9 cellular contexts compared by ENCODE assay signal in genomic region chr17:8746501-8747236, GRCh38. TPM values are rescaled to one million over a fixed set of nuclear protein-coding genes. Genes with fewer than 3 reads are reported as not detected.
A peak's percentile ranks its signal among the peaks of the same experiment; 100 is the strongest.
DNase-seq lines count a peak whose midpoint lies in the region; ATAC-seq and TF ChIP-seq lines count a peak whose summit lies in the region.
"Had no signal": no experiment of that assay in that cellular context is flagged by ENCODE, and none has a peak within 500 bp of the region (broad histone marks: within the 10 kb centered on the region; RNA-seq: fewer than 3 reads in every experiment).

No MANE protein-coding gene starts in this region.

- DNase-seq in CD8-positive, alpha-beta memory T cell: no peak
- DNase-seq in effector memory CD4-positive, alpha-beta T cell: no peak
- DNase-seq in body of pancreas (no peak), NCI-H526 treated with DMSO at 0.1 percent for 48 hours (lab: John Stamatoyannopoulos, UW) (no peak), UCSD-AML1 (lab: John Stamatoyannopoulos, UW; ENCODE audit: unreplicated experiment) (no peak)

- no peaks in the 10 kb centered on the region for H3K27me3 ChIP-seq in CD8-positive, alpha-beta memory T cell (ENCODE audit: insufficient read depth, low read length, poor library complexity, severe bottlenecking)
- no peaks in the 10 kb centered on the region for H3K27me3 ChIP-seq in effector memory CD4-positive, alpha-beta T cell (replicated peaks; ENCODE audit: control insufficient read depth, insufficient read depth, low read length, poor library complexity, severe bottlenecking)
- H3K27me3 ChIP-seq in neuron (ENCODE audit: insufficient read depth, low read length) (no peaks in the 10 kb centered on the region), body of pancreas (no peaks in the 10 kb centered on the region)

- H3K27me3 Mint-ChIP-seq in CD8-positive, alpha-beta memory T cell: peaks cover 0 to 2% of the 10 kb centered on the region in 2 donors
- no peaks in the 10 kb centered on the region for H3K27me3 Mint-ChIP-seq in IgD-negative memory B cell

- no peaks in the 10 kb centered on the region for H3K9me3 Mint-ChIP-seq in CD8-positive, alpha-beta memory T cell
- no peaks in the 10 kb centered on the region for H3K9me3 Mint-ChIP-seq in IgD-negative memory B cell

- no peak for TF ChIP-seq CTCF in body of pancreas (IDR thresholded peaks at IDR 0.05)

- CTCF ChIA-PET in CD8-positive, alpha-beta memory T cell (lab: Charles Lee): interaction anchor here (0.6 to 2.5 kb wide), 22 partner anchors 8 to 653 kb away, joined by 3 to 16 read pairs (median 4); partner anchors contain the start of genes KRABD2 and NDEL1

- peak overlapping the region; percentile 88 to 95 (median 92) for H3K4me3 Mint-ChIP-seq in CD8-positive, alpha-beta memory T cell
- peak overlapping the region; percentile 85 to 97 (median 88) for H3K4me3 Mint-ChIP-seq in IgD-negative memory B cell

- no peak for ATAC-seq in body of pancreas
- ATAC-seq in GM19397 (IDR thresholded peaks at IDR 0.05; ENCODE audit: unreplicated experiment): no peak

- H3K36me3 Mint-ChIP-seq in CD8-positive, alpha-beta memory T cell: peaks cover 0 to 4% (median 0%) of the 10 kb centered on the region in 3 donors
- no peaks in the 10 kb centered on the region for H3K36me3 Mint-ChIP-seq in IgD-negative memory B cell

- H3K27ac ChIP-seq in CD8-positive, alpha-beta memory T cell (ENCODE audit: low read depth, low read length): no peak overlapping the region
- no peak overlapping the region for H3K27ac ChIP-seq in effector memory CD4-positive, alpha-beta T cell (ENCODE audit: insufficient read depth, low read length, poor library complexity, severe bottlenecking)
- H3K27ac ChIP-seq in body of pancreas: no peak overlapping the region

- no peaks in the 10 kb centered on the region for H3K36me3 ChIP-seq in CD8-positive, alpha-beta memory T cell (ENCODE audit: insufficient read depth, low read length)
- H3K36me3 ChIP-seq in effector memory CD4-positive, alpha-beta T cell (ENCODE audit: control insufficient read depth, insufficient read depth, low read length): no peaks in the 10 kb centered on the region
- no peaks in the 10 kb centered on the region for H3K36me3 ChIP-seq in neuron (ENCODE audit: insufficient read depth, low read length)
- H3K36me3 ChIP-seq in body of pancreas (replicated peaks in 1 of 2; ENCODE audit: insufficient read depth in 1 of 2, low read depth in 2 of 2): no peaks in the 10 kb centered on the region

- H3K9me3 ChIP-seq in CD8-positive, alpha-beta memory T cell (ENCODE audit: low read length): no peaks in the 10 kb centered on the region
- H3K9me3 ChIP-seq in effector memory CD4-positive, alpha-beta T cell (ENCODE audit: control insufficient read depth, low read length): no peaks in the 10 kb centered on the region
- H3K9me3 ChIP-seq in neuron (ENCODE audit: low read length) (no peaks in the 10 kb centered on the region), body of pancreas (no peaks in the 10 kb centered on the region)

- peak overlapping the region; percentile 29 for H2AFZ ChIP-seq in neuron (ENCODE audit: low read depth, low read length)

- POLR2A ChIA-PET in CD8-positive, alpha-beta memory T cell (lab: Charles Lee): interaction anchor here (2.2 kb wide), 1 partner anchor 310 kb away, joined by 9 read pairs; the partner anchor contains the start of gene NDEL1

- peak overlapping the region; percentile 29 to 99 (median 90) for H3K27ac Mint-ChIP-seq in CD8-positive, alpha-beta memory T cell
- H3K27ac Mint-ChIP-seq in IgD-negative memory B cell: peak overlapping the region; percentile 75 to 85 (median 81)

- intact Hi-C loops in body of pancreas (cut with DNase I): no loop called here

- H3K4me1 ChIP-seq in CD8-positive, alpha-beta memory T cell (ENCODE audit: insufficient read depth, low read length): peaks cover 10% of the 10 kb centered on the region
- H3K4me1 ChIP-seq in effector memory CD4-positive, alpha-beta T cell (ENCODE audit: control insufficient read depth, insufficient read depth, low read length, poor library complexity, severe bottlenecking): no peaks in the 10 kb centered on the region
- H3K4me1 ChIP-seq in neuron (ENCODE audit: insufficient read depth, low read length): peaks cover 12% of the 10 kb centered on the region
- H3K4me1 ChIP-seq in body of pancreas: peaks cover 11% of the 10 kb centered on the region

- 12 to 17% methylated on average over 8 to 9 of the region's 9 CpGs for WGBS in body of pancreas, 2 donors

- TF ChIP-seq POLR2A in body of pancreas (IDR thresholded peaks at IDR 0.05): no peak

- H3K4me3 ChIP-seq in CD8-positive, alpha-beta memory T cell (ENCODE audit: low read length): peak overlapping the region; percentile 75
- peak overlapping the region; percentile 67 for H3K4me3 ChIP-seq in effector memory CD4-positive, alpha-beta T cell (ENCODE audit: insufficient read depth, low read depth, low read length, poor library complexity, severe bottlenecking)
- H3K4me3 ChIP-seq in neuron (ENCODE audit: low read length): peak overlapping the region; percentile 41
- no peak overlapping the region for H3K4me3 ChIP-seq in body of pancreas

- H3K4me1 Mint-ChIP-seq in CD8-positive, alpha-beta memory T cell: peaks cover 7 to 16% (median 10%) of the 10 kb centered on the region in 3 donors
- peaks cover 5 to 6% (median 6%) of the 10 kb centered on the region in 3 donors for H3K4me1 Mint-ChIP-seq in IgD-negative memory B cell

RNA-seq across cellular contexts. Expression of gene CCDC42, which starts 2.0 kb away (rescaled TPM):
- under 1 TPM; 0.22 to 0.31 TPM for total RNA-seq in CD8-positive, alpha-beta memory T cell
- not detected for polyA plus RNA-seq in CD8-positive, alpha-beta memory T cell
- polyA plus RNA-seq in IgD-negative memory B cell: not detected
- not detected for total RNA-seq in body of pancreas
- total RNA-seq: pulmonary artery endothelial cell had no signal

RNA-seq across cellular contexts. Expression of gene SPDYE4, which starts 11.7 kb away (rescaled TPM):
- total RNA-seq in CD8-positive, alpha-beta memory T cell: not detected
- polyA plus RNA-seq in CD8-positive, alpha-beta memory T cell: not detected
- polyA plus RNA-seq in IgD-negative memory B cell: not detected
- not detected for total RNA-seq in body of pancreas
- total RNA-seq: pulmonary artery endothelial cell had no signal

RNA-seq across cellular contexts. Expression of gene MFSD6L, which starts 52.5 kb away (rescaled TPM):
- not detected for total RNA-seq in CD8-positive, alpha-beta memory T cell
- not detected for polyA plus RNA-seq in CD8-positive, alpha-beta memory T cell
- polyA plus RNA-seq in IgD-negative memory B cell: not detected
- total RNA-seq in body of pancreas: 1 to 10 TPM; 3.9 to 8.6 TPM
- total RNA-seq: pulmonary artery endothelial cell had no signal

Comparison
In these comparisons a context has a peak if more than half of its experiments do, and no peak if none do; other contexts are left out.
1. H3K4me3 ChIP-seq: peak in CD8-positive, alpha-beta memory T cell (single experiment), effector memory CD4-positive, alpha-beta T cell (single experiment) and neuron (single experiment); none in body of pancreas (0 of 2).
2. RNA of gene MFSD6L, which starts 52.5 kb away (total RNA-seq): 3.9 to 8.6 TPM in body of pancreas; not detected in CD8-positive, alpha-beta memory T cell; every median in the first group is over 4 times any median in the second.